14 cellular contexts compared by ENCODE assay signal in genomic region chr4:6944311-6945051, GRCh38. TPM values are rescaled to one million over a fixed set of nuclear protein-coding genes. Genes with fewer than 3 reads are reported as not detected.
DNase-seq lines count a peak whose midpoint lies in the region; ATAC-seq lines count a peak whose summit lies in the region.
"Had no signal": no experiment of that assay in that cellular context is flagged by ENCODE, and none has a peak within 500 bp of the region (broad histone marks: within the 10 kb centered on the region; RNA-seq: fewer than 3 reads in every experiment).

No MANE protein-coding gene starts in this region.

- H3K4me1 ChIP-seq in mucosa of rectum (ENCODE audit: control insufficient read depth in 2 of 2, insufficient read depth in 2 of 2, low read length in 2 of 2) = peaks cover 49 to 54% of the 10 kb centered on the region in 2 donors
- peaks cover 39% of the 10 kb centered on the region for H3K4me1 ChIP-seq in thymus (ENCODE audit: control insufficient read depth, insufficient read depth, low read length)

- intact Hi-C loops in activated naive CD4-positive, alpha-beta T cell treated with anti-CD3 and anti-CD28 coated beads for 36 hours (cut with micrococcal nuclease) = no loop called here

- H3K4me3 Mint-ChIP-seq in activated naive CD4-positive, alpha-beta T cell treated with anti-CD3 and anti-CD28 coated beads for 36 hours = no peak overlapping the region
- peak overlapping the region; percentile 16 for H3K4me3 Mint-ChIP-seq in central memory CD8-positive, alpha-beta T cell

- peak overlapping the region; percentile 28 to 57 for H3K4me3 ChIP-seq in mucosa of rectum (ENCODE audit: low read length in 2 of 2)
- no peak overlapping the region for H3K4me3 ChIP-seq in thymus (ENCODE audit: low read length)
- H3K4me3 ChIP-seq: MG63, right lobe of liver, SJCRH30 had no signal

- H3K27ac Mint-ChIP-seq in activated naive CD4-positive, alpha-beta T cell treated with anti-CD3 and anti-CD28 coated beads, Interleukin-2, amount 50 U/mL, for 72 hours = peak overlapping the region; percentile 37 to 44
- no peak overlapping the region for H3K27ac Mint-ChIP-seq in activated naive CD4-positive, alpha-beta T cell treated with anti-CD3 and anti-CD28 coated beads for 36 hours
- H3K27ac Mint-ChIP-seq in central memory CD8-positive, alpha-beta T cell (ENCODE audit: low read depth) = peak overlapping the region; percentile 94

- H3K27me3 Mint-ChIP-seq in activated naive CD4-positive, alpha-beta T cell treated with anti-CD3 and anti-CD28 coated beads for 36 hours (ENCODE audit: low read depth) = no peaks in the 10 kb centered on the region
- no peaks in the 10 kb centered on the region for H3K27me3 Mint-ChIP-seq in central memory CD8-positive, alpha-beta T cell

- no peaks in the 10 kb centered on the region for H3K9me3 ChIP-seq in mucosa of rectum (ENCODE audit: control insufficient read depth in 2 of 2, low read length in 2 of 2)
- H3K9me3 ChIP-seq in thymus (ENCODE audit: control insufficient read depth) = no peaks in the 10 kb centered on the region
- H3K9me3 ChIP-seq: MG63, right lobe of liver, SJCRH30 had no signal

- H3K9ac ChIP-seq in mucosa of rectum (ENCODE audit: low read depth in 1 of 2, low read length in 2 of 2) = peak overlapping the region; percentile 68 to 72

- no peak for ATAC-seq in activated naive CD4-positive, alpha-beta T cell treated with anti-CD3 and anti-CD28 coated beads, Interleukin-2, amount 50 U/mL, for 72 hours
- no peak for ATAC-seq in central memory CD8-positive, alpha-beta T cell (replicated peaks; ENCODE audit: extremely low read depth, poor library complexity, severe bottlenecking)
- ATAC-seq in HG02885 (IDR thresholded peaks at IDR 0.05; ENCODE audit: poor library complexity, unreplicated experiment) (no peak), HG03520 (IDR thresholded peaks at IDR 0.05; ENCODE audit: unreplicated experiment) (no peak)
- ATAC-seq: right lobe of liver had no signal

- H3K4me1 Mint-ChIP-seq in activated naive CD4-positive, alpha-beta T cell treated with anti-CD3 and anti-CD28 coated beads for 36 hours (ENCODE audit: low read depth) = peaks cover 54% of the 10 kb centered on the region
- H3K4me1 Mint-ChIP-seq in central memory CD8-positive, alpha-beta T cell = peaks cover 61% of the 10 kb centered on the region

- H3K36me3 Mint-ChIP-seq in activated naive CD4-positive, alpha-beta T cell treated with anti-CD3 and anti-CD28 coated beads, Interleukin-2, amount 50 U/mL, for 72 hours = no peaks in the 10 kb centered on the region
- no peaks in the 10 kb centered on the region for H3K36me3 Mint-ChIP-seq in activated naive CD4-positive, alpha-beta T cell treated with anti-CD3 and anti-CD28 coated beads for 36 hours (ENCODE audit: low read depth)
- H3K36me3 Mint-ChIP-seq in central memory CD8-positive, alpha-beta T cell (ENCODE audit: insufficient read depth) = peaks cover 4% of the 10 kb centered on the region

- H3K27me3 ChIP-seq in mucosa of rectum (ENCODE audit: control insufficient read depth in 2 of 2, insufficient read depth in 2 of 2, low read length in 2 of 2) = no peaks in the 10 kb centered on the region
- no peaks in the 10 kb centered on the region for H3K27me3 ChIP-seq in thymus (ENCODE audit: control insufficient read depth, insufficient read depth)
- H3K27me3 ChIP-seq: MG63, right lobe of liver, SJCRH30 had no signal

- 94% methylated on average over 20 of the region's 20 CpGs for WGBS in thymus

- H3K36me3 ChIP-seq in mucosa of rectum (ENCODE audit: control insufficient read depth in 2 of 2, insufficient read depth in 2 of 2, low read length in 2 of 2) (peaks cover 0 to 3% of the 10 kb centered on the region in 2 donors), thymus (ENCODE audit: control insufficient read depth, insufficient read depth) (peaks cover 14% of the 10 kb centered on the region)
- H3K36me3 ChIP-seq: MG63, SJCRH30 had no signal

- CTCF ChIA-PET in activated naive CD4-positive, alpha-beta T cell treated with anti-CD3 and anti-CD28 coated beads for 36 hours (lab: Charles Lee) = interaction anchor here (0.6 to 1.6 kb wide), 4 partner anchors 22 to 39 kb away, joined by 3 to 4 read pairs (median 3); no protein-coding TSS in a partner anchor

- DNase-seq in activated naive CD4-positive, alpha-beta T cell treated with anti-CD3 and anti-CD28 coated beads, Interleukin-2, amount 50 U/mL, for 72 hours (ENCODE audit: low spot score in 2 of 2) = no peak
- no peak for DNase-seq in activated naive CD4-positive, alpha-beta T cell treated with anti-CD3 and anti-CD28 coated beads for 36 hours
- no peak for DNase-seq in central memory CD8-positive, alpha-beta T cell (ENCODE audit: low spot score in 2 of 2)
- DNase-seq in NK-92 treated with Interleukin-12 subunit alpha and Interleukin-12 subunit beta, amount 100 ng/mL, for 24 hours (lab: John Stamatoyannopoulos, UW) = no peak
- DNase-seq: mammary epithelial cell, MG63, NCI-H345, SJCRH30 had no signal

- H3K9me3 Mint-ChIP-seq in activated naive CD4-positive, alpha-beta T cell treated with anti-CD3 and anti-CD28 coated beads, Interleukin-2, amount 50 U/mL, for 72 hours = no peaks in the 10 kb centered on the region
- no peaks in the 10 kb centered on the region for H3K9me3 Mint-ChIP-seq in activated naive CD4-positive, alpha-beta T cell treated with anti-CD3 and anti-CD28 coated beads for 36 hours
- H3K9me3 Mint-ChIP-seq in central memory CD8-positive, alpha-beta T cell = no peaks in the 10 kb centered on the region

- H3K27ac ChIP-seq in mucosa of rectum (ENCODE audit: low read depth in 2 of 2, low read length in 2 of 2) = peak overlapping the region; percentile 94 to 96
- peak overlapping the region; percentile 18 for H3K27ac ChIP-seq in thymus (ENCODE audit: low read depth)
- H3K27ac ChIP-seq: SJCRH30, VCaP had no signal

RNA-seq across cellular contexts. Expression of gene TBC1D14, which starts 34.9 kb away (rescaled TPM):
- total RNA-seq in activated naive CD4-positive, alpha-beta T cell treated with anti-CD3 and anti-CD28 coated beads, Interleukin-2, amount 50 U/mL, for 72 hours = 10 to 100 TPM; 21.3 to 38.2 TPM
- total RNA-seq in activated naive CD4-positive, alpha-beta T cell treated with anti-CD3 and anti-CD28 coated beads for 36 hours = 10 to 100 TPM; 23.6 to 24.6 TPM
- polyA plus RNA-seq in thymus = 28.4 TPM
